In the genomic region with DNA sequence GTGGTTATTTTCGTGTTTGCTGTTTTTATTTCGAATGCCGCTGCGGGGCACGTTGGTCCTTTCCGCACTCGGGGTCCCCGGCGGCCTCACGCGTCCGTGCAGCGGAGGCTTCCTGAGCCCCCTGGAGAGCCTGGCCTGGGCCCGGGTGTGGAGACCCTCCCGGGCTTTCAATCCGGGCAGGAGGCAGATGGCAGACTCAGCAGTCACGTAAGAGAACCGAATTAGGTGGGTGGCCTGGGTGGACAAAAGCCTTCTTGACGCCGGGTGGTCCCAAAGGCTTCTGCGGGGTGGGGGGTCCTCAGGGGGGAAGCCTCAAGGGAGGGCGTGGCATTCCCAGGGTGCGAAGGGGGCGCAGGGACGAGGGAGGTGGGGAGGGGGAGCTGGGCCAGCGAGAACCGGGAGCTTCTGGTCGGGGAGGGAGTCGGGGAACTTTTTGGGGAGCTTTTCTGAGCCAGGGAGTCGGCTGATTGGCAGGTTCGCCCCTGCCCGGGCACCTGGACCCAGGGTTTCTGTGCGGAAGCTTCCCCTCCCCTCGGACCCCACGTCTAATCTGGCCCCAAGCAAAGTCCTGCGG, we compare ENCODE assay signal across 6 cellular contexts.
DNase-seq lines count a peak whose midpoint lies in the region; ATAC-seq lines count a peak whose summit lies in the region.

No MANE protein-coding gene starts in this region.

- peak overlapping the region; percentile 67 for H3K4me3 ChIP-seq in iPS-18c (ENCODE audit: insufficient read depth, low read depth, low read length)

- peak overlapping the region; percentile 88 for H3K27ac Mint-ChIP-seq in stimulated activated naive CD8-positive, alpha-beta T cell treated with anti-CD3 and anti-CD28 coated beads, Interleukin-15, Interleukin-2, amounts not matched to agents 100 ng/mL and 50 ng/mL, for 24 hours

- no peaks in the 10 kb centered on the region for H3K9me3 Mint-ChIP-seq in stimulated activated naive CD8-positive, alpha-beta T cell treated with anti-CD3 and anti-CD28 coated beads, Interleukin-15, Interleukin-2, amounts not matched to agents 100 ng/mL and 50 ng/mL, for 24 hours

- peaks cover 34% of the 10 kb centered on the region for H3K27me3 Mint-ChIP-seq in stimulated activated naive CD8-positive, alpha-beta T cell treated with anti-CD3 and anti-CD28 coated beads, Interleukin-15, Interleukin-2, amounts not matched to agents 100 ng/mL and 50 ng/mL, for 24 hours

- no peaks in the 10 kb centered on the region for H3K36me3 Mint-ChIP-seq in stimulated activated naive CD8-positive, alpha-beta T cell treated with anti-CD3 and anti-CD28 coated beads, Interleukin-15, Interleukin-2, amounts not matched to agents 100 ng/mL and 50 ng/mL, for 24 hours (ENCODE audit: low read depth)

- H3K9me3 ChIP-seq in iPS-18c (ENCODE audit: control insufficient read depth, insufficient read depth, low read length) = no peaks in the 10 kb centered on the region

- peaks cover 14% of the 10 kb centered on the region for H3K4me1 Mint-ChIP-seq in stimulated activated naive CD8-positive, alpha-beta T cell treated with anti-CD3 and anti-CD28 coated beads, Interleukin-15, Interleukin-2, amounts not matched to agents 100 ng/mL and 50 ng/mL, for 24 hours (ENCODE audit: low read depth)

- no peak for ATAC-seq in stimulated activated naive CD8-positive, alpha-beta T cell treated with anti-CD3 and anti-CD28 coated beads, Interleukin-15, Interleukin-2, amounts not matched to agents 100 U/mL and 50 U/mL, for 24 hours
- ATAC-seq in GM19023 (IDR thresholded peaks at IDR 0.05; ENCODE audit: unreplicated experiment) = no peak
- ATAC-seq in GM18907 (IDR thresholded peaks at IDR 0.05; ENCODE audit: unreplicated experiment) = no peak

- DNase-seq in stimulated activated naive CD8-positive, alpha-beta T cell treated with anti-CD3 and anti-CD28 coated beads, Interleukin-15, Interleukin-2, amounts not matched to agents 100 U/mL and 50 U/mL, for 24 hours = no peak
- no peak for DNase-seq in NCI-H2227 treated with DMSO at 0.1 percent for 48 hours (lab: John Stamatoyannopoulos, UW)

- peak overlapping the region; percentile 77 for H3K4me3 Mint-ChIP-seq in stimulated activated naive CD8-positive, alpha-beta T cell treated with anti-CD3 and anti-CD28 coated beads, Interleukin-15, Interleukin-2, amounts not matched to agents 100 ng/mL and 50 ng/mL, for 24 hours
